Comparison of ENCODE assay signal across 14 cellular contexts in genomic region chr4:185592845-185593488, GRCh38. TPM values are rescaled to one million over a fixed set of nuclear protein-coding genes. Genes with fewer than 3 reads are reported as not detected.
DNase-seq lines count a peak whose midpoint lies in the region; ATAC-seq and TF ChIP-seq lines count a peak whose summit lies in the region.
"Had no signal": no experiment of that assay in that cellular context is flagged by ENCODE, and none has a peak within 500 bp of the region (broad histone marks: within the 10 kb centered on the region; RNA-seq: fewer than 3 reads in every experiment).

No MANE protein-coding gene starts in this region.

- no peak overlapping the region for H3K9ac ChIP-seq in muscle layer of colon (ENCODE audit: low read length)

- no peaks in the 10 kb centered on the region for H3K36me3 ChIP-seq in OCI-LY7 (ENCODE audit: insufficient read depth, low read length)
- H3K36me3 ChIP-seq in esophagus muscularis mucosa, result peaks cover 0 to 17% (median 0%) of the 10 kb centered on the region in 4 donors
- H3K36me3 ChIP-seq in muscle layer of colon (ENCODE audit: insufficient read depth, low read length), result peaks cover 6% of the 10 kb centered on the region
- H3K36me3 ChIP-seq: neutrophil had no signal

- no peak for TF ChIP-seq EP300 in esophagus muscularis mucosa (IDR thresholded peaks at IDR 0.05)

- 52% methylated on average over 9 of the region's 9 CpGs for WGBS in esophagus muscularis mucosa

- H3K9me3 ChIP-seq in OCI-LY7 (ENCODE audit: low read length) (no peaks in the 10 kb centered on the region), esophagus muscularis mucosa (no peaks in the 10 kb centered on the region), muscle layer of colon (ENCODE audit: low read length) (no peaks in the 10 kb centered on the region)
- H3K9me3 ChIP-seq: neutrophil, stomach had no signal

- no peak overlapping the region for H3K4me2 ChIP-seq in OCI-LY7 (ENCODE audit: low read length)

- ATAC-seq in HG02571 (IDR thresholded peaks at IDR 0.05; ENCODE audit: unreplicated experiment) (no peak), HG03565 (IDR thresholded peaks at IDR 0.05; ENCODE audit: unreplicated experiment) (no peak)

- H3K4me1 ChIP-seq in OCI-LY7 (ENCODE audit: insufficient read depth, low read length, poor library complexity, severe bottlenecking) (peaks cover 13% of the 10 kb centered on the region), esophagus muscularis mucosa (peaks cover 16 to 46% (median 42%) of the 10 kb centered on the region in 4 donors), muscle layer of colon (ENCODE audit: insufficient read depth, low read length) (peaks cover 19% of the 10 kb centered on the region)

- no peak overlapping the region for H3K4me3 ChIP-seq in OCI-LY7 (ENCODE audit: low read depth, low read length, poor library complexity, severe bottlenecking)
- H3K4me3 ChIP-seq in esophagus muscularis mucosa, result no peak overlapping the region
- H3K4me3 ChIP-seq in muscle layer of colon (ENCODE audit: low read depth in 1 of 2, low read length in 2 of 2), result no peak overlapping the region
- H3K4me3 ChIP-seq: SK-N-MC, stomach had no signal

- no TSS peak for BruUV-seq in OCI-LY7 (replicated peaks; lab: Mats Ljungman, UMichigan)

- H4K20me1 ChIP-seq in OCI-LY7 (ENCODE audit: insufficient read depth, low read length), result no peaks in the 10 kb centered on the region

- no peak for TF ChIP-seq POLR2A in esophagus muscularis mucosa (IDR thresholded peaks at IDR 0.05; ENCODE audit: low read depth)

- CTCF ChIA-PET in OCI-LY7 (lab: Charles Lee; ENCODE audit: unreplicated experiment), result no interaction called here

- no peaks in the 10 kb centered on the region for H3K27me3 ChIP-seq in esophagus muscularis mucosa
- H3K27me3 ChIP-seq in muscle layer of colon (ENCODE audit: control insufficient read depth in 1 of 2, insufficient read depth in 2 of 2, low read length in 2 of 2), result no peaks in the 10 kb centered on the region
- H3K27me3 ChIP-seq: stomach had no signal

- H3K79me2 ChIP-seq in OCI-LY7 (ENCODE audit: insufficient read depth, low read depth, low read length), result no peaks in the 10 kb centered on the region

- TF ChIP-seq CTCF in C4-2B (conservative IDR thresholded peaks at IDR 0.05) (no peak), OCI-LY7 (conservative IDR thresholded peaks at IDR 0.05; ENCODE audit: low read length) (no peak; the same call in 1 of the 2 replicates), esophagus muscularis mucosa (IDR thresholded peaks at IDR 0.05) (peak; percentile 27 to 43 (median 37))

- no peaks in the 10 kb centered on the region for H3K9me2 ChIP-seq in OCI-LY7 (ENCODE audit: insufficient read depth, low read length)

- DNase-seq in OCI-LY7 (ENCODE audit: low spot score) (peak; percentile 11), esophagus muscularis mucosa (ENCODE audit: extremely low spot score) (no peak), caudate nucleus (lab: John Stamatoyannopoulos, UW) (no peak), pons (ENCODE audit: low spot score) (no peak)
- DNase-seq: activated gamma-delta T cell treated with Interleukin-2 at 50 U/mL for 16 hours, small intestine, stomach had no signal

- H3K27ac ChIP-seq in C4-2B (0 out of 2 replicates have a peak overlapping the region, but pooled peaks have one; percentile 3), OCI-LY7 (ENCODE audit: low read depth, low read length, poor library complexity, severe bottlenecking) (no peak overlapping the region), esophagus muscularis mucosa (replicated peaks in 1 of 4) (peak overlapping the region; percentile 68 to 85 (median 82)), muscle layer of colon (ENCODE audit: low read depth, low read length) (peak overlapping the region; percentile 41), caudate nucleus (ENCODE audit: low read depth, low read length) (no peak overlapping the region)
- H3K27ac ChIP-seq: neutrophil, SK-N-MC had no signal

- H2AFZ ChIP-seq in OCI-LY7 (ENCODE audit: low read length), result no peak overlapping the region

- POLR2A ChIA-PET in OCI-LY7 (lab: Charles Lee), result interaction anchor here (0.6 to 1.7 kb wide), 2 partner anchors 10 to 462 kb away, joined by 3 to 6 read pairs; no protein-coding TSS in a partner anchor

- intact Hi-C loops in OCI-LY7 (cut with micrococcal nuclease; ENCODE audit: unreplicated experiment), result no loop called here
- intact Hi-C loops in esophagus muscularis mucosa (cut with DNase I), result loop anchor here (10.0 kb wide), 1 partner anchor 198 kb away; the partner anchor contains the start of genes ANKRD37 and LRP2BP

RNA-seq across cellular contexts. Expression of gene PDLIM3, which starts 57.7 kb away (rescaled TPM):
- total RNA-seq in OCI-LY7 (2014; rRNA removed; shearing (Covaris generic)), result 0.03 TPM in 1 of 2 replicates, not detected in the other
- total RNA-seq in OCI-LY7 (2022) (not detected in 2 replicates), esophagus muscularis mucosa (1,000 to 10,000 TPM; 1,279 to 2,098 (median 1,627) TPM)
- total RNA-seq: activated CD8-positive, alpha-beta memory T cell treated with anti-CD3 and anti-CD28 coated beads for 36 hours had no signal

Comparison
In these comparisons a context has a peak if more than half of its experiments do, and no peak if none do; other contexts are left out.
1. H3K27ac ChIP-seq: peak in C4-2B (single experiment), esophagus muscularis mucosa (4 of 4) and muscle layer of colon (single experiment); none in OCI-LY7 (single experiment) and caudate nucleus (single experiment).
2. CTCF ChIP-seq: peak in esophagus muscularis mucosa (3 of 3); none in C4-2B (single experiment) and OCI-LY7 (single experiment).
3. RNA of gene PDLIM3, which starts 57.7 kb away (total RNA-seq): 1,279 to 2,098 TPM in esophagus muscularis mucosa; 0.03 TPM in OCI-LY7; every median in the first group is over 1,000 times any median in the second.